In the genomic region with DNA sequence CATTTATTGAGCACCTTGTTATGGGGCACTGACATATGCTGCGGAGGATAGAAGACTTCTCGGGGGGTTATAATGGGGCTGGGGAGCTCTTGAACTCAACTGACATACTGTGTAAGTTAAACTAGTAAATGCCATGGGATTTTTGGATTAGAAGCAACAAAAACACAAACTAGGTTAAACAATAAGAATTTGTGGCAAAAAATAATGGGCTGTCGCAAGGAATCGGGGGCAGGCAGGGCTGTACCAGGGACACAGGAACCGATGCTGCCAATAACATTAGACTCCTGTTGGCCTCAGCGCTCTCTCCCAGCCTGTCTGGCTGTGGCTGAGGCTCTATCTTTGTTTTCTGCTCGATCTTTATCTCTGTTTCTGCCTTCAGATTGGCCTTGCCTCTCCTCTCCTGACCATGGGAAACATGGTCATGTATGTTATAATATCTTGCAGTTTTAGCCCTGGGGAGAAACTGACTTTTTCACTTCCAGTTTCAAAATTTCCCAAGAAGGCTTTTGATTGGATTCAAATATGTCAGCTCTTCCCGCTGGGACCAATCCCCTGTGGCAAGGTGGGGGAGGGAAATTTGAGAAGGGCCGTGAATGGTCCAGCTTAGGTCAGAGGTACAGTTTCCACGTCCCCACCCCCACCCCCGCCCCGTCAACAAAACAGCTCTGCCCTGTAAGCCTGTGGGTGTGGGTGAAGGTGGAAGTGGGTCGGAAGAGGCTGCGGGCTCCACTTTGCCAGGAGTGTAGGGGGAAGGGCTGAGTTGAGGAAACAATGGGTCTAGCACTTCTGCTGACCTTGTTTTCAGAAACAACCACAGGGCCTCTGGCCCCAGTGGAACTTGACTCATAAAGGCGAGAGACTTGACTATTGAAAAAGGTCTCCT, we compare ENCODE assay signal across 8 cellular contexts.
A peak's percentile ranks its signal among the peaks of the same experiment; 100 is the strongest.
DNase-seq lines count a peak whose midpoint lies in the region; ATAC-seq and TF ChIP-seq lines count a peak whose summit lies in the region.

No MANE protein-coding gene starts in this region.

- H3K27ac Mint-ChIP-seq in CD4-positive, alpha-beta memory T cell: peak overlapping the region; percentile 93 to 100 (median 99)
- H3K27ac Mint-ChIP-seq in activated naive CD4-positive, alpha-beta T cell treated with anti-CD3 and anti-CD28 coated beads for 36 hours: peak overlapping the region; percentile 94

- no peaks in the 10 kb centered on the region for H3K9me3 ChIP-seq in CD4-positive, alpha-beta memory T cell (ENCODE audit: control insufficient read depth in 1 of 2, low read length in 2 of 2)
- no peaks in the 10 kb centered on the region for H3K9me3 ChIP-seq in osteoblast (ENCODE audit: low read depth, low read length)
- no peaks in the 10 kb centered on the region for H3K9me3 ChIP-seq in vagina

- H3K9me3 Mint-ChIP-seq in CD4-positive, alpha-beta memory T cell: peaks cover 0 to 12% (median 0%) of the 10 kb centered on the region in 8 donors
- no peaks in the 10 kb centered on the region for H3K9me3 Mint-ChIP-seq in activated naive CD4-positive, alpha-beta T cell treated with anti-CD3 and anti-CD28 coated beads for 36 hours

- H3K27ac ChIP-seq in CD4-positive, alpha-beta memory T cell (ENCODE audit: low read depth, low read length): peak overlapping the region; percentile 96
- H3K27ac ChIP-seq in osteoblast (ENCODE audit: low read depth, low read length) (peak overlapping the region; percentile 94), vagina (peak overlapping the region; percentile 86)

- ATAC-seq in GM19438 (IDR thresholded peaks at IDR 0.05; ENCODE audit: low read depth, unreplicated experiment) (peak; percentile 42), HG03521 (IDR thresholded peaks at IDR 0.05; ENCODE audit: unreplicated experiment) (peak; percentile 39)

- peaks cover 1 to 7% of the 10 kb centered on the region in 2 donors for H3K27me3 Mint-ChIP-seq in CD4-positive, alpha-beta memory T cell
- no peaks in the 10 kb centered on the region for H3K27me3 Mint-ChIP-seq in activated naive CD4-positive, alpha-beta T cell treated with anti-CD3 and anti-CD28 coated beads for 36 hours (ENCODE audit: low read depth)

- H3K36me3 ChIP-seq in CD4-positive, alpha-beta memory T cell (ENCODE audit: insufficient read depth, low read length): no peaks in the 10 kb centered on the region
- H3K36me3 ChIP-seq in osteoblast (ENCODE audit: insufficient read depth, low read length) (no peaks in the 10 kb centered on the region), vagina (no peaks in the 10 kb centered on the region)

- H3K36me3 Mint-ChIP-seq in CD4-positive, alpha-beta memory T cell: peaks cover 0 to 12% of the 10 kb centered on the region in 2 donors
- no peaks in the 10 kb centered on the region for H3K36me3 Mint-ChIP-seq in activated naive CD4-positive, alpha-beta T cell treated with anti-CD3 and anti-CD28 coated beads for 36 hours (ENCODE audit: low read depth)

- intact Hi-C loops in CD4-positive, alpha-beta memory T cell (cut with micrococcal nuclease): loop anchor here (1.0 to 2.0 kb wide), 2 partner anchors 40 to 214 kb away; no protein-coding TSS in a partner anchor
- intact Hi-C loops in activated naive CD4-positive, alpha-beta T cell treated with anti-CD3 and anti-CD28 coated beads for 36 hours (cut with micrococcal nuclease): loop anchor here (10.0 kb wide), 1 partner anchor 646 kb away; no protein-coding TSS in a partner anchor
- intact Hi-C loops in vagina (cut with DNase I): no loop called here

- TF ChIP-seq POLR2A in Raji (IDR thresholded peaks at IDR 0.05; ENCODE audit: insufficient read depth, low read depth, low read length) (peak; percentile 62), vagina (IDR thresholded peaks at IDR 0.05) (no peak)

- no peaks in the 10 kb centered on the region for H4K20me1 ChIP-seq in osteoblast (ENCODE audit: insufficient read depth, low read length)

- CTCF ChIA-PET in CD4-positive, alpha-beta memory T cell (lab: Charles Lee; ENCODE audit: partially characterized antibody): interaction anchor here (0.7 to 8.7 kb wide), 3 partner anchors 159 to 308 kb away, joined by 3 to 126 read pairs (median 32); partner anchors contain the start of gene TBL1XR1
- CTCF ChIA-PET in activated naive CD4-positive, alpha-beta T cell treated with anti-CD3 and anti-CD28 coated beads for 36 hours (lab: Charles Lee): interaction anchor here (1.1 kb wide), 1 partner anchor 158 kb away, joined by 4 read pairs; no protein-coding TSS in a partner anchor

- H3K79me2 ChIP-seq in osteoblast (ENCODE audit: insufficient read depth, low read length): no peaks in the 10 kb centered on the region

- POLR2A ChIA-PET in CD4-positive, alpha-beta memory T cell (lab: Charles Lee; ENCODE audit: partially characterized antibody): interaction anchor here (1.2 to 8.1 kb wide), 13 partner anchors 12 to 306 kb away, joined by 3 to 529 read pairs (median 11); partner anchors contain the start of gene TBL1XR1

- peak overlapping the region; percentile 88 to 98 (median 92) for H3K4me3 Mint-ChIP-seq in CD4-positive, alpha-beta memory T cell
- H3K4me3 Mint-ChIP-seq in activated naive CD4-positive, alpha-beta T cell treated with anti-CD3 and anti-CD28 coated beads for 36 hours: peak overlapping the region; percentile 72

- TF ChIP-seq CTCF in osteoblast (IDR thresholded peaks at IDR 0.05; ENCODE audit: extremely low read depth, low read depth, low read length) (no peak), vagina (IDR thresholded peaks at IDR 0.05) (no peak)

- peak overlapping the region; percentile 84 for H2AFZ ChIP-seq in osteoblast (ENCODE audit: low read length)

- H3K4me2 ChIP-seq in osteoblast (ENCODE audit: insufficient read depth, low read length): peak overlapping the region; percentile 79

- peak; percentile 59 to 81 (median 61) for DNase-seq in CD4-positive, alpha-beta memory T cell
- DNase-seq in activated naive CD4-positive, alpha-beta T cell treated with anti-CD3 and anti-CD28 coated beads for 36 hours: peak; percentile 58
- DNase-seq in glomerular endothelial cell (ENCODE audit: extremely low read depth, low read depth, low spot score): peak; percentile 78
- DNase-seq in osteoblast (ENCODE audit: insufficient read length, low spot score, missing footprints): peak; percentile 86
- peak in 1 of 2 donors; percentile 94 for DNase-seq in vagina (ENCODE audit: extremely low spot score in 2 of 2)

- H3K4me3 ChIP-seq in CD4-positive, alpha-beta memory T cell (ENCODE audit: low read length in 2 of 2): peak overlapping the region; percentile 54 to 65
- peak overlapping the region; percentile 61 for H3K4me3 ChIP-seq in osteoblast (ENCODE audit: insufficient read depth, low read length)
- H3K4me3 ChIP-seq in vagina: peak overlapping the region; percentile 8 to 34

- no peaks in the 10 kb centered on the region for H3K27me3 ChIP-seq in CD4-positive, alpha-beta memory T cell (ENCODE audit: insufficient read depth, low read length)
- H3K27me3 ChIP-seq in osteoblast (ENCODE audit: insufficient read depth, low read length) (no peaks in the 10 kb centered on the region), vagina (no peaks in the 10 kb centered on the region)

- H3K4me1 ChIP-seq in CD4-positive, alpha-beta memory T cell (ENCODE audit: insufficient read depth, low read length): peaks cover 50% of the 10 kb centered on the region
- H3K4me1 ChIP-seq in osteoblast (ENCODE audit: insufficient read depth, low read length) (peaks cover 42% of the 10 kb centered on the region), vagina (peaks cover 61% of the 10 kb centered on the region)

- peaks cover 33 to 63% (median 49%) of the 10 kb centered on the region in 4 donors for H3K4me1 Mint-ChIP-seq in CD4-positive, alpha-beta memory T cell
- peaks cover 54% of the 10 kb centered on the region for H3K4me1 Mint-ChIP-seq in activated naive CD4-positive, alpha-beta T cell treated with anti-CD3 and anti-CD28 coated beads for 36 hours (ENCODE audit: low read depth)
